Comparison of ENCODE assay signal across 11 cellular contexts in genomic region chr6:126093108-126093507, GRCh38.
"Had no signal": no experiment of that assay in that cellular context is flagged by ENCODE, and none has a peak within 500 bp of the region (broad histone marks: within the 10 kb centered on the region; RNA-seq: fewer than 3 reads in every experiment).

No MANE protein-coding gene starts in this region.

- H3K27ac ChIP-seq: GM23248 had no signal

- H3K27ac Mint-ChIP-seq: GM23338, H9, HFFc6 had no signal

- H3K9me3 Mint-ChIP-seq: GM23338, H9, HFFc6 had no signal

- H3K9ac ChIP-seq: GM23248 had no signal

- H3K4me3 ChIP-seq: GM23248, GM23338, HAP-1 had no signal

- DNase-seq: GM23248, GOT3, H7, H9, HCEC 1CT, HFFc6 had no signal

- H3K4me3 Mint-ChIP-seq: GM23338, H9, HFFc6 had no signal

- H2AFZ ChIP-seq: GM23248, GM23338 had no signal

- FAIRE-seq: H1, H54 had no signal

- H3K9me3 ChIP-seq: HAP-1 had no signal

- ATAC-seq: GM23338, HCT116 had no signal

- H3K36me3 ChIP-seq: HAP-1 had no signal

- H3K4me2 ChIP-seq: GM23338 had no signal
